ENCODE assay signal across 10 cellular contexts in genomic region chr16:27368358-27368722, GRCh38. TPM values are rescaled to one million over a fixed set of nuclear protein-coding genes. Genes with fewer than 3 reads are reported as not detected.
DNase-seq lines count a peak whose midpoint lies in the region; ATAC-seq, FAIRE-seq and TF ChIP-seq lines count a peak whose summit lies in the region.
"Had no signal": no experiment of that assay in that cellular context is flagged by ENCODE, and none has a peak within 500 bp of the region (broad histone marks: within the 10 kb centered on the region; RNA-seq: fewer than 3 reads in every experiment).

No MANE protein-coding gene starts in this region.

- H3K4me2 ChIP-seq in OCI-LY1 (ENCODE audit: low read length): peak overlapping the region; percentile 78; the same call in 1 of the 2 replicates
- no peak overlapping the region for H3K4me2 ChIP-seq in K562 (ENCODE audit: insufficient read depth, low read length)

- H3K27me3 ChIP-seq in OCI-LY1 (ENCODE audit: insufficient read depth, low read length): peaks cover 7% of the 10 kb centered on the region; the same call in 1 of the 2 replicates
- H3K27me3 ChIP-seq in K562 (ENCODE audit: control insufficient read depth in 2 of 2, insufficient read depth in 2 of 2, low read length in 2 of 2): peaks cover 0 to 8% of the 10 kb centered on the region in 2 experiments; a peak in 1 of 5 replicates
- H3K27me3 ChIP-seq: upper lobe of right lung had no signal

- POLR2A ChIA-PET in K562 (lab: Yijun Ruan, JAX): interaction anchor here (1.0 to 1.5 kb wide), 2 partner anchors 13 to 189 kb away, joined by 3 to 5 read pairs; no protein-coding TSS in a partner anchor

- no peak for ATAC-seq in activated T-cell treated with anti-CD3 and anti-CD28 coated beads, Interleukin-2, amount 50 U/mL, for 4 hours
- ATAC-seq in K562: no peak
- ATAC-seq in stimulated activated effector memory CD8-positive, alpha-beta T cell treated with anti-CD3 and anti-CD28 coated beads, Interleukin-12 subunit alpha, Interleukin-12 subunit beta, amount 100 ng/mL, for 72 hours: no peak

- CTCF ChIA-PET in K562 (lab: Yijun Ruan, JAX; ENCODE audit: low intra/inter-chr PET ratio): interaction anchor here (1.0 to 3.2 kb wide), 3 partner anchors 133 to 213 kb away, joined by 4 to 19 read pairs (median 14); no protein-coding TSS in a partner anchor

- BruUV-seq in K562 (replicated peaks; lab: Mats Ljungman, UMichigan): no TSS peak

- TF ChIP-seq EP300 in K562 (IDR thresholded peaks at IDR 0.05; ENCODE audit: low read length): no peak

- TF ChIP-seq RAD21 in K562 (CRISPR knock-in tag; conservative IDR thresholded peaks at IDR 0.05 in 1 of 2, IDR thresholded peaks at IDR 0.05 in 1 of 2): no peak

- H2AFZ ChIP-seq in OCI-LY1 (ENCODE audit: low read length) (no peak overlapping the region), K562 (ENCODE audit: low read depth, low read length) (no peak overlapping the region)

- peaks cover 10% of the 10 kb centered on the region for H3K36me3 Mint-ChIP-seq in activated T-cell treated with anti-CD3 and anti-CD28 coated beads, Interleukin-2, amount 50 U/mL, for 4 hours (ENCODE audit: insufficient read depth)
- H3K36me3 Mint-ChIP-seq in stimulated activated effector memory CD8-positive, alpha-beta T cell treated with anti-CD3 and anti-CD28 coated beads, Interleukin-12 subunit alpha, Interleukin-12 subunit beta, amount 100 ng/mL, for 72 hours: peaks cover 57% of the 10 kb centered on the region

- TF ChIP-seq POLR2A in K562 (conservative IDR thresholded peaks at IDR 0.05): no peak

- H3K27ac Mint-ChIP-seq in stimulated activated effector memory CD8-positive, alpha-beta T cell treated with anti-CD3 and anti-CD28 coated beads, Interleukin-12 subunit alpha, Interleukin-12 subunit beta, amount 100 ng/mL, for 72 hours: peak overlapping the region; percentile 92

- TF ChIP-seq CTCF in OCI-LY1 (IDR thresholded peaks at IDR 0.05; ENCODE audit: low read length) (no peak), K562 (IDR thresholded peaks at IDR 0.05 in 2 of 3, conservative IDR thresholded peaks at IDR 0.05 in 1 of 3; ENCODE audit: insufficient read depth in 2 of 3, low read depth in 1 of 3, low read length in 3 of 3) (no peak)

- H3K9me3 ChIP-seq in OCI-LY1 (ENCODE audit: low read length) (peaks cover 9% of the 10 kb centered on the region), K562 (replicated peaks; ENCODE audit: control insufficient read depth, insufficient read depth, low read depth, low read length) (no peaks in the 10 kb centered on the region)
- H3K9me3 ChIP-seq: upper lobe of right lung had no signal

- H3K9ac ChIP-seq in OCI-LY1 (ENCODE audit: low read length): no peak overlapping the region
- no peak overlapping the region for H3K9ac ChIP-seq in K562 (ENCODE audit: insufficient read depth in 1 of 2, low read depth in 2 of 2, low read length in 2 of 2)
- H3K9ac ChIP-seq: parathyroid adenoma had no signal

- FAIRE-seq in K562 (lab: Jason Lieb, UNC): no peak

- no peaks in the 10 kb centered on the region for H3K27me3 Mint-ChIP-seq in activated T-cell treated with anti-CD3 and anti-CD28 coated beads, Interleukin-2, amount 50 U/mL, for 4 hours (ENCODE audit: low read depth)

- H3K9me3 Mint-ChIP-seq in activated T-cell treated with anti-CD3 and anti-CD28 coated beads, Interleukin-2, amount 50 U/mL, for 4 hours: peaks cover 6% of the 10 kb centered on the region
- H3K9me3 Mint-ChIP-seq in stimulated activated effector memory CD8-positive, alpha-beta T cell treated with anti-CD3 and anti-CD28 coated beads, Interleukin-12 subunit alpha, Interleukin-12 subunit beta, amount 100 ng/mL, for 72 hours: peaks cover 3% of the 10 kb centered on the region

- no peaks in the 10 kb centered on the region for H3K79me2 ChIP-seq in OCI-LY1 (ENCODE audit: insufficient read depth, low read length)
- H3K79me2 ChIP-seq in K562 (ENCODE audit: control insufficient read depth, insufficient read depth, low read length): no peaks in the 10 kb centered on the region
- H3K79me2 ChIP-seq: parathyroid adenoma had no signal

- H3F3A ChIP-seq in OCI-LY1 (ENCODE audit: insufficient read depth, low read length): no peaks in the 10 kb centered on the region

- H3K27ac ChIP-seq in OCI-LY1 (ENCODE audit: low read depth, low read length, poor library complexity, severe bottlenecking) (no peak overlapping the region), K562 (ENCODE audit: extremely low read depth, low read depth, low read length) (no peak overlapping the region)
- H3K27ac ChIP-seq: parathyroid adenoma had no signal

- H3K4me3 Mint-ChIP-seq in activated T-cell treated with anti-CD3 and anti-CD28 coated beads, Interleukin-2, amount 50 U/mL, for 4 hours: peak overlapping the region; percentile 61
- peak overlapping the region; percentile 65 for H3K4me3 Mint-ChIP-seq in stimulated activated effector memory CD8-positive, alpha-beta T cell treated with anti-CD3 and anti-CD28 coated beads, Interleukin-12 subunit alpha, Interleukin-12 subunit beta, amount 100 ng/mL, for 72 hours

- no peaks in the 10 kb centered on the region for H3K9me1 ChIP-seq in K562 (ENCODE audit: control insufficient read depth, insufficient read depth, low read length)

- in situ Hi-C loops in K562 (cut with MboI): loop anchor here (5.0 kb wide), 1 partner anchor 191 kb away; no protein-coding TSS in a partner anchor
- in situ Hi-C loops in ACHN (cut with HindIII; ENCODE audit: low pct_ligation_motif_present, low pct_unique_long_range_greater_than_20kb, low sequenced_read_pairs): no loop called here

- 17% methylated on average over 7 of the region's 9 CpGs for WGBS in K562 (ENCODE audit: insufficient coverage, low coverage, missing lambda C conversion rate)

- peaks cover 74% of the 10 kb centered on the region for H3K4me1 Mint-ChIP-seq in activated T-cell treated with anti-CD3 and anti-CD28 coated beads, Interleukin-2, amount 50 U/mL, for 4 hours (ENCODE audit: low read depth)
- H3K4me1 Mint-ChIP-seq in stimulated activated effector memory CD8-positive, alpha-beta T cell treated with anti-CD3 and anti-CD28 coated beads, Interleukin-12 subunit alpha, Interleukin-12 subunit beta, amount 100 ng/mL, for 72 hours: peaks cover 56% of the 10 kb centered on the region

- no peak for DNase-seq in activated T-cell treated with anti-CD3 and anti-CD28 coated beads, Interleukin-2, amount 50 U/mL, for 4 hours
- DNase-seq in activated T-cell treated with anti-CD3 and anti-CD28 coated beads for 4 hours (no peak), K562 (ENCODE audit: extremely low read depth in 1 of 4, low spot score in 3 of 4) (no peak), pons (ENCODE audit: low spot score) (no peak), ACHN (no peak), germinal center (ENCODE audit: low spot score) (no peak)
- DNase-seq in stimulated activated effector memory CD8-positive, alpha-beta T cell treated with anti-CD3 and anti-CD28 coated beads, Interleukin-12 subunit alpha, Interleukin-12 subunit beta, amount 100 ng/mL, for 72 hours (ENCODE audit: low spot score in 2 of 2): no peak

- H3K4me1 ChIP-seq in OCI-LY1 (ENCODE audit: insufficient read depth, low read length, severe bottlenecking) (peaks cover 16% of the 10 kb centered on the region), K562 (replicated peaks in 1 of 2; ENCODE audit: control insufficient read depth in 2 of 2, insufficient read depth in 2 of 2, low read length in 2 of 2) (peaks cover 9 to 11% of the 10 kb centered on the region in 2 experiments)

- no peak overlapping the region for H3K4me3 ChIP-seq in OCI-LY1 (ENCODE audit: low read depth, low read length, poor library complexity, severe bottlenecking)
- no peak overlapping the region for H3K4me3 ChIP-seq in K562

- intact Hi-C loops in K562 (cut with micrococcal nuclease): loop anchor here (1.0 to 5.0 kb wide), 4 partner anchors 89 to 213 kb away; no protein-coding TSS in a partner anchor

- H3K9me2 ChIP-seq in OCI-LY1 (ENCODE audit: low read depth, low read length): no peaks in the 10 kb centered on the region

- H3K36me3 ChIP-seq in OCI-LY1 (ENCODE audit: insufficient read depth, low read length) (peaks cover 10% of the 10 kb centered on the region), K562 (ENCODE audit: control insufficient read depth, insufficient read depth, low read length) (no peaks in the 10 kb centered on the region)

- H4K20me1 ChIP-seq in OCI-LY1 (ENCODE audit: insufficient read depth, low read length) (no peaks in the 10 kb centered on the region), K562 (replicated peaks; ENCODE audit: control insufficient read depth, insufficient read depth, low read length) (no peaks in the 10 kb centered on the region)

RNA-seq across cellular contexts. Expression of gene IL21R, which starts 33.6 kb away (rescaled TPM):
- total RNA-seq in activated T-cell treated with anti-CD3 and anti-CD28 coated beads, Interleukin-2, amount 50 U/mL, for 4 hours: 10 to 100 TPM; 90.7 to 94.9 (median 91.4) TPM
- total RNA-seq in K562 (2011; cell fraction: chromatin; rRNA removed; ENCODE audit: low replicate concordance): 1.4 and 2.4 TPM in 2 replicates
- 2.1 and 2.3 TPM in 2 replicates for total RNA-seq in K562 (2011; cell fraction: nucleolus; rRNA removed)
- 1.6 and 2.1 TPM in 2 replicates for total RNA-seq in K562 (2011; cell fraction: nucleoplasm; rRNA removed)
- total RNA-seq in K562 (2014; rRNA removed) (0.14 and 0.33 TPM in 2 replicates), K562 (2014; rRNA removed; fragmentation: Illumina TruSeq; extraction: Trizol) (0.22 TPM in 2 replicates), K562 (2015; rRNA removed; fragmentation: Illumina TruSeq; extraction: Trizol) (0.11 and 0.19 TPM in 2 replicates), K562 (2021) (0.29 and 0.51 TPM in 2 replicates)
- polyA plus RNA-seq in K562 (2011; rRNA removed) (0.21 and 0.46 TPM in 2 replicates), K562 (2014; fragmentation: Illumina TruSeq; extraction: Trizol) (0.34 and 0.46 TPM in 2 replicates), K562 (2014; fragmentation: Nextera tagmentation; extraction: Ambion mirVana) (under 1 TPM in 1 of 2 experiments, not detected in 1; 0.04 TPM), K562 (2014; rRNA removed) (0.15 and 0.62 TPM in 2 replicates)
- polyA plus RNA-seq in K562 (2011; cell fraction: cytosol; rRNA removed): 0.15 and 0.58 TPM in 2 replicates
- 0.27 and 0.67 TPM in 2 replicates for polyA plus RNA-seq in K562 (2011; cell fraction: nucleus; rRNA removed)
- 0.42 and 3.6 TPM in 2 replicates for polyA plus RNA-seq in K562 (2012)
- 0.63 and 0.74 TPM in 2 replicates for polyA minus RNA-seq in K562 (2011; rRNA and poly(A)+ RNA removed)
- 0.38 TPM in 1 of 2 replicates, not detected in the other for polyA minus RNA-seq in K562 (2011; cell fraction: cytosol; rRNA and poly(A)+ RNA removed)
- 0.44 and 0.94 TPM in 2 replicates for polyA minus RNA-seq in K562 (2011; cell fraction: nucleus; rRNA and poly(A)+ RNA removed)

RNA-seq across cellular contexts. Expression of gene IL4R, which starts 54.6 kb away (rescaled TPM):
- 100 to 1,000 TPM; 110 to 143 (median 140) TPM for total RNA-seq in activated T-cell treated with anti-CD3 and anti-CD28 coated beads, Interleukin-2, amount 50 U/mL, for 4 hours
- 7.2 and 21.7 TPM in 2 replicates for total RNA-seq in K562 (2011; cell fraction: chromatin; rRNA removed; ENCODE audit: low replicate concordance)
- 11.1 and 17.7 TPM in 2 replicates for total RNA-seq in K562 (2011; cell fraction: nucleolus; rRNA removed)
- total RNA-seq in K562 (2011; cell fraction: nucleoplasm; rRNA removed): 10.4 and 11.7 TPM in 2 replicates
- total RNA-seq in K562 (2014; rRNA removed) (3.3 and 3.5 TPM in 2 replicates), K562 (2014; rRNA removed; fragmentation: Illumina TruSeq; extraction: Trizol) (1.9 and 2.4 TPM in 2 replicates), K562 (2015; rRNA removed; fragmentation: Illumina TruSeq; extraction: Trizol) (3.3 and 3.8 TPM in 2 replicates), K562 (2021) (5.2 and 5.5 TPM in 2 replicates)
- polyA plus RNA-seq in K562 (2011; rRNA removed) (5.8 and 6.2 TPM in 2 replicates), K562 (2014; fragmentation: Illumina TruSeq; extraction: Trizol) (3.9 and 4.1 TPM in 2 replicates), K562 (2014; fragmentation: Nextera tagmentation; extraction: Ambion mirVana) (under 1 TPM; 0.17 to 0.38 TPM), K562 (2014; rRNA removed) (3.0 and 3.3 TPM in 2 replicates)
- polyA plus RNA-seq in K562 (2011; cell fraction: cytosol; rRNA removed): 6.4 and 8.7 TPM in 2 replicates
- polyA plus RNA-seq in K562 (2011; cell fraction: nucleus; rRNA removed): 5.5 and 7.6 TPM in 2 replicates
- 4.9 and 5.9 TPM in 2 replicates for polyA plus RNA-seq in K562 (2012)
- 5.1 and 6.8 TPM in 2 replicates for polyA minus RNA-seq in K562 (2011; rRNA and poly(A)+ RNA removed)
- 3.2 and 7.3 TPM in 2 replicates for polyA minus RNA-seq in K562 (2011; cell fraction: cytosol; rRNA and poly(A)+ RNA removed)
- 6.9 and 9.8 TPM in 2 replicates for polyA minus RNA-seq in K562 (2011; cell fraction: nucleus; rRNA and poly(A)+ RNA removed)

Comparison
In these comparisons a context has a peak if more than half of its experiments do, and no peak if none do; other contexts are left out.
1. RNA of gene IL21R, which starts 33.6 kb away (total RNA-seq): 90.7 to 94.9 TPM in activated T-cell treated with anti-CD3 and anti-CD28 coated beads, Interleukin-2, amount 50 U/mL, for 4 hours; 0.11 to 2.4 TPM in K562; every median in the first group is over 10 times any median in the second.
2. RNA of gene IL4R, which starts 54.6 kb away (total RNA-seq): 110 to 143 TPM in activated T-cell treated with anti-CD3 and anti-CD28 coated beads, Interleukin-2, amount 50 U/mL, for 4 hours; 1.9 to 21.7 TPM in K562; every median in the first group is over 4 times any median in the second.